13 cellular contexts compared by ENCODE assay signal in genomic region chr17:44585315-44585714, GRCh38. TPM values are rescaled to one million over a fixed set of nuclear protein-coding genes. Genes with fewer than 3 reads are reported as not detected.
DNase-seq lines count a peak whose midpoint lies in the region; ATAC-seq and TF ChIP-seq lines count a peak whose summit lies in the region.
"Had no signal": no experiment of that assay in that cellular context is flagged by ENCODE, and none has a peak within 500 bp of the region (broad histone marks: within the 10 kb centered on the region; RNA-seq: fewer than 3 reads in every experiment).

No MANE protein-coding gene starts in this region.

- H3K4me2 ChIP-seq in smooth muscle cell (no peak overlapping the region), neuronal stem cell (ENCODE audit: insufficient read depth, low read length, poor library complexity, severe bottlenecking) (no peak overlapping the region)
- H3K4me2 ChIP-seq: PC-9 had no signal

- H3K79me1 ChIP-seq in neuronal stem cell (ENCODE audit: low read depth, low read length), result peaks cover 1% of the 10 kb centered on the region

- H2AFZ ChIP-seq in smooth muscle cell (ENCODE audit: low read depth), result no peak overlapping the region
- no peak overlapping the region for H2AFZ ChIP-seq in neuronal stem cell (ENCODE audit: low read length)
- H2AFZ ChIP-seq: PC-9 had no signal

- no peak overlapping the region for H2BK12ac ChIP-seq in neuronal stem cell (ENCODE audit: low read length)

- peak overlapping the region; percentile 96 for H3K27ac ChIP-seq in smooth muscle cell (ENCODE audit: low read depth)
- no peak overlapping the region for H3K27ac ChIP-seq in neuronal stem cell (replicated peaks; ENCODE audit: low read length)
- H3K27ac ChIP-seq: PC-9 had no signal

- H2BK120ac ChIP-seq in neuronal stem cell (ENCODE audit: low read depth, low read length), result no peak overlapping the region

- no peaks in the 10 kb centered on the region for H3K36me3 Mint-ChIP-seq in activated T-helper 17 cell treated with anti-CD3 and anti-CD28 coated beads, Interleukin-2, amount 50 U/mL, for 72 hours (ENCODE audit: low read depth)
- no peaks in the 10 kb centered on the region for H3K36me3 Mint-ChIP-seq in stimulated activated naive B cell treated with anti-CD40 and anti-IgM and Interleukin-4, amounts not matched to agents 10 μg/mL and 1 μg/mL and 100 μg/mL, for 72 hours

- H3K27me3 ChIP-seq in smooth muscle cell (ENCODE audit: low read depth), result no peaks in the 10 kb centered on the region
- H3K27me3 ChIP-seq in neuronal stem cell (ENCODE audit: control insufficient read depth in 3 of 3, insufficient read depth in 3 of 3, low read depth in 1 of 3, low read length in 3 of 3), result peaks cover 0 to 8% (median 0%) of the 10 kb centered on the region in 3 experiments

- H2BK15ac ChIP-seq in neuronal stem cell (ENCODE audit: low read length), result no peak overlapping the region

- no peak overlapping the region for H2BK5ac ChIP-seq in neuronal stem cell (ENCODE audit: low read length)

- in situ Hi-C loops in ACHN (cut with HindIII; ENCODE audit: low pct_ligation_motif_present, low pct_unique_long_range_greater_than_20kb, low sequenced_read_pairs), result no loop called here

- H2AK5ac ChIP-seq in neuronal stem cell (ENCODE audit: low read depth, low read length), result no peak overlapping the region

- H3F3A ChIP-seq in smooth muscle cell (ENCODE audit: low read depth), result peaks cover 10% of the 10 kb centered on the region

- H3K4me1 Mint-ChIP-seq in activated T-helper 17 cell treated with anti-CD3 and anti-CD28 coated beads, Interleukin-2, amount 50 U/mL, for 72 hours, result no peaks in the 10 kb centered on the region
- no peaks in the 10 kb centered on the region for H3K4me1 Mint-ChIP-seq in stimulated activated naive B cell treated with anti-CD40 and anti-IgM and Interleukin-4, amounts not matched to agents 10 μg/mL and 1 μg/mL and 100 μg/mL, for 72 hours

- H4K20me1 ChIP-seq in smooth muscle cell (ENCODE audit: low read depth), result no peaks in the 10 kb centered on the region

- peak; percentile 21 for DNase-seq in NCI-H510A treated with DMSO at 0.1 percent for 48 hours (lab: John Stamatoyannopoulos, UW)
- no peak for DNase-seq in NCI-H510A (lab: John Stamatoyannopoulos, UW)
- DNase-seq in islet precursor cell, result peak; percentile 85
- no peak for DNase-seq in smooth muscle cell (lab: John Stamatoyannopoulos, UW; ENCODE audit: unreplicated experiment)
- no peak for DNase-seq in ACHN
- no peak for DNase-seq in neuronal stem cell (ENCODE audit: low spot score)
- no peak for DNase-seq in stimulated activated naive B cell treated with anti-CD40 and anti-IgM and Interleukin-4, amounts not matched to agents 10 μg/mL and 1 μg/mL and 100 μg/mL, for 72 hours
- DNase-seq: 8988T, C1 segment of cervical spinal cord, NCI-H187, NCI-H524, PC-9 had no signal

- H4K8ac ChIP-seq in neuronal stem cell (ENCODE audit: low read depth, low read length), result no peak overlapping the region

- H3K9me3 ChIP-seq in smooth muscle cell (replicated peaks; ENCODE audit: low read depth) (no peaks in the 10 kb centered on the region), neuronal stem cell (replicated peaks in 1 of 2; ENCODE audit: control insufficient read depth in 2 of 2, insufficient read depth in 1 of 2, low read depth in 1 of 2, low read length in 2 of 2) (no peaks in the 10 kb centered on the region)

- no peak overlapping the region for H3K27ac Mint-ChIP-seq in activated T-helper 17 cell treated with anti-CD3 and anti-CD28 coated beads, Interleukin-2, amount 50 U/mL, for 72 hours
- H3K27ac Mint-ChIP-seq in stimulated activated naive B cell treated with anti-CD40 and anti-IgM and Interleukin-4, amounts not matched to agents 10 μg/mL and 1 μg/mL and 100 μg/mL, for 72 hours, result no peak overlapping the region

- peaks cover 8% of the 10 kb centered on the region for H3K27me3 Mint-ChIP-seq in activated T-helper 17 cell treated with anti-CD3 and anti-CD28 coated beads, Interleukin-2, amount 50 U/mL, for 72 hours
- H3K27me3 Mint-ChIP-seq in stimulated activated naive B cell treated with anti-CD40 and anti-IgM and Interleukin-4, amounts not matched to agents 10 μg/mL and 1 μg/mL and 100 μg/mL, for 72 hours, result peaks cover 10 to 12% of the 10 kb centered on the region in 2 donors

- H3K4me1 ChIP-seq in smooth muscle cell (ENCODE audit: low read depth), result no peaks in the 10 kb centered on the region
- peaks cover 0 to 4% of the 10 kb centered on the region in 2 donors for H3K4me1 ChIP-seq in neuronal stem cell (ENCODE audit: control insufficient read depth in 2 of 2, insufficient read depth in 1 of 2, low read depth in 1 of 2, low read length in 2 of 2)

- no peak overlapping the region for H3K4me3 Mint-ChIP-seq in activated T-helper 17 cell treated with anti-CD3 and anti-CD28 coated beads, Interleukin-2, amount 50 U/mL, for 72 hours
- H3K4me3 Mint-ChIP-seq in stimulated activated naive B cell treated with anti-CD40 and anti-IgM and Interleukin-4, amounts not matched to agents 10 μg/mL and 1 μg/mL and 100 μg/mL, for 72 hours, result no peak overlapping the region

- no peak overlapping the region for H4K91ac ChIP-seq in neuronal stem cell (ENCODE audit: low read depth, low read length, poor library complexity)

- peak; percentile 46 for ATAC-seq in activated T-helper 17 cell treated with anti-CD3 and anti-CD28 coated beads, Interleukin-2, amount 50 U/mL, for 72 hours (replicated peaks)
- no peak for ATAC-seq in stimulated activated naive B cell treated with anti-CD40 and anti-IgM and Interleukin-4, amounts not matched to agents 10 μg/mL and 1 μg/mL and 100 μg/mL, for 72 hours (replicated peaks)

- no peak for TF ChIP-seq CTCF in smooth muscle cell (IDR thresholded peaks at IDR 0.05; ENCODE audit: borderline replicate concordance, insufficient read depth, poor library complexity, severe bottlenecking)

- no peak overlapping the region for H3K14ac ChIP-seq in neuronal stem cell (ENCODE audit: low read length)

- H3K9me3 Mint-ChIP-seq in activated T-helper 17 cell treated with anti-CD3 and anti-CD28 coated beads, Interleukin-2, amount 50 U/mL, for 72 hours, result no peaks in the 10 kb centered on the region
- no peaks in the 10 kb centered on the region for H3K9me3 Mint-ChIP-seq in stimulated activated naive B cell treated with anti-CD40 and anti-IgM and Interleukin-4, amounts not matched to agents 10 μg/mL and 1 μg/mL and 100 μg/mL, for 72 hours

- no peak overlapping the region for H3K4ac ChIP-seq in neuronal stem cell (ENCODE audit: low read length)

- H3K79me2 ChIP-seq in smooth muscle cell (ENCODE audit: low read depth), result no peaks in the 10 kb centered on the region

- H3K4me3 ChIP-seq in smooth muscle cell, result no peak overlapping the region
- H3K4me3 ChIP-seq in neuronal stem cell (ENCODE audit: low read length in 2 of 2), result no peak overlapping the region
- H3K4me3 ChIP-seq: PC-9 had no signal

- H3K36me3 ChIP-seq in smooth muscle cell (ENCODE audit: low read depth), result no peaks in the 10 kb centered on the region
- H3K36me3 ChIP-seq in neuronal stem cell (replicated peaks in 1 of 2; ENCODE audit: control insufficient read depth in 2 of 2, insufficient read depth in 2 of 2, low read length in 2 of 2), result no peaks in the 10 kb centered on the region

- H3K23ac ChIP-seq in neuronal stem cell (ENCODE audit: low read depth, low read length, poor library complexity), result no peak overlapping the region

- H3K18ac ChIP-seq in neuronal stem cell (ENCODE audit: low read length), result no peak overlapping the region

- no peak overlapping the region for H3K9ac ChIP-seq in smooth muscle cell (ENCODE audit: low read depth)
- no peak overlapping the region for H3K9ac ChIP-seq in neuronal stem cell (ENCODE audit: low read depth, low read length, poor library complexity)

- 69% methylated on average over 7 of the region's 7 CpGs for WGBS in smooth muscle cell (ENCODE audit: low lambda C conversion rate)
- no CpG with 5 or more reads among the region's 7 CpGs for WGBS in neuronal stem cell (ENCODE audit: extremely low coverage in 2 of 2, insufficient read length in 2 of 2, insufficient replicate concordance in 1 of 2), 2 donors

RNA-seq across cellular contexts. Expression of gene FZD2, which starts 28.0 kb away (rescaled TPM):
- not detected for total RNA-seq in activated T-helper 17 cell treated with anti-CD3 and anti-CD28 coated beads, Interleukin-2, amount 50 U/mL, for 72 hours
- total RNA-seq in smooth muscle cell, result 19.8 and 29.7 TPM in 2 replicates
- 31.3 and 33.7 TPM in 2 replicates for polyA plus RNA-seq in smooth muscle cell
- polyA plus RNA-seq in neuronal stem cell (2013, experiment 1 of 2), result 181 TPM
- polyA plus RNA-seq in neuronal stem cell (2013, experiment 2 of 2), result 177 TPM

Comparison
In these comparisons a context has a peak if more than half of its experiments do, and no peak if none do; other contexts are left out.
1. DNase-seq: peak in NCI-H510A treated with DMSO at 0.1 percent for 48 hours (single experiment) and islet precursor cell (single experiment); none in NCI-H510A (single experiment), smooth muscle cell (single experiment), ACHN (single experiment), neuronal stem cell (single experiment) and stimulated activated naive B cell treated with anti-CD40 and anti-IgM and Interleukin-4, amounts not matched to agents 10 μg/mL and 1 μg/mL and 100 μg/mL, for 72 hours (single experiment).
2. RNA of gene FZD2, which starts 28.0 kb away (total RNA-seq): 19.8 to 29.7 TPM in smooth muscle cell; not detected in activated T-helper 17 cell treated with anti-CD3 and anti-CD28 coated beads, Interleukin-2, amount 50 U/mL, for 72 hours; every median in the first group is over 10 times any median in the second.